Comparison of ENCODE assay signal across 1 cellular context in genomic region chr10:66321746-66322145, GRCh38.
TF ChIP-seq lines count a peak whose summit lies in the region.

No MANE protein-coding gene starts in this region.

TF ChIP-seq in HEK293T, 16 proteins besides CTCF, POLR2A, EP300 and RAD21:
- TF ChIP-seq NFRKB (IDR thresholded peaks at IDR 0.05), result no peak
- no peak for TF ChIP-seq LEF1 (IDR thresholded peaks at IDR 0.05; ENCODE audit: borderline replicate concordance)
- TF ChIP-seq FOXK2 (IDR thresholded peaks at IDR 0.05), result no peak
- no peak for TF ChIP-seq PKNOX1 (IDR thresholded peaks at IDR 0.05)
- TF ChIP-seq CTBP1 (IDR thresholded peaks at IDR 0.05; ENCODE audit: borderline replicate concordance), result no peak
- TF ChIP-seq SP1 (IDR thresholded peaks at IDR 0.05), result no peak
- no peak for TF ChIP-seq BHLHE40 (IDR thresholded peaks at IDR 0.05; ENCODE audit: borderline replicate concordance)
- TF ChIP-seq FOXM1 (IDR thresholded peaks at IDR 0.05; ENCODE audit: borderline replicate concordance), result no peak
